9 cellular contexts compared by ENCODE assay signal in genomic region chr19:4371209-4371897, GRCh38. TPM values are rescaled to one million over a fixed set of nuclear protein-coding genes. Genes with fewer than 3 reads are reported as not detected.
DNase-seq lines count a peak whose midpoint lies in the region; ATAC-seq lines count a peak whose summit lies in the region.
"Had no signal": no experiment of that assay in that cellular context is flagged by ENCODE, and none has a peak within 500 bp of the region (broad histone marks: within the 10 kb centered on the region; RNA-seq: fewer than 3 reads in every experiment).

No MANE protein-coding gene starts in this region.

- peak overlapping the region; percentile 31 for H3K27ac ChIP-seq in stomach smooth muscle (ENCODE audit: low read length)

- intact Hi-C loops in activated CD4-positive, alpha-beta T cell treated with anti-CD3 and anti-CD28 coated beads, Interleukin-2, amount 10 ng/mL, durations not matched to agents 24 days and 14 days (cut with micrococcal nuclease): no loop called here

- peaks cover 45% of the 10 kb centered on the region for H3K4me1 Mint-ChIP-seq in activated CD4-positive, alpha-beta T cell treated with anti-CD3 and anti-CD28 coated beads, Interleukin-2, amount 10 ng/mL, durations not matched to agents 24 days and 14 days
- H3K4me1 Mint-ChIP-seq in activated CD8-positive, alpha-beta T cell treated with anti-CD3 and anti-CD28 coated beads, Interleukin-2, amount 10 ng/mL, durations not matched to agents 7 days and 5 days (ENCODE audit: low read depth): peaks cover 82% of the 10 kb centered on the region

- H3K36me3 Mint-ChIP-seq in activated CD4-positive, alpha-beta T cell treated with anti-CD3 and anti-CD28 coated beads, Interleukin-2, amount 10 ng/mL, durations not matched to agents 24 days and 14 days (ENCODE audit: low read depth): peaks cover 13% of the 10 kb centered on the region
- peaks cover 27% of the 10 kb centered on the region for H3K36me3 Mint-ChIP-seq in activated CD8-positive, alpha-beta T cell treated with anti-CD3 and anti-CD28 coated beads, Interleukin-2, amount 10 ng/mL, durations not matched to agents 7 days and 5 days (ENCODE audit: low read depth)

- H3K4me3 Mint-ChIP-seq in activated CD4-positive, alpha-beta T cell treated with anti-CD3 and anti-CD28 coated beads, Interleukin-2, amount 10 ng/mL, durations not matched to agents 24 days and 14 days: peak overlapping the region; percentile 87
- H3K4me3 Mint-ChIP-seq in activated CD8-positive, alpha-beta T cell treated with anti-CD3 and anti-CD28 coated beads, Interleukin-2, amount 10 ng/mL, durations not matched to agents 7 days and 5 days: peak overlapping the region; percentile 12

- no peaks in the 10 kb centered on the region for H3K27me3 Mint-ChIP-seq in activated CD4-positive, alpha-beta T cell treated with anti-CD3 and anti-CD28 coated beads, Interleukin-2, amount 10 ng/mL, durations not matched to agents 24 days and 14 days
- H3K27me3 Mint-ChIP-seq in activated CD8-positive, alpha-beta T cell treated with anti-CD3 and anti-CD28 coated beads, Interleukin-2, amount 10 ng/mL, durations not matched to agents 7 days and 5 days (ENCODE audit: low read depth): no peaks in the 10 kb centered on the region

- no peaks in the 10 kb centered on the region for H3K9me3 Mint-ChIP-seq in activated CD4-positive, alpha-beta T cell treated with anti-CD3 and anti-CD28 coated beads, Interleukin-2, amount 10 ng/mL, durations not matched to agents 24 days and 14 days
- no peaks in the 10 kb centered on the region for H3K9me3 Mint-ChIP-seq in activated CD8-positive, alpha-beta T cell treated with anti-CD3 and anti-CD28 coated beads, Interleukin-2, amount 10 ng/mL, durations not matched to agents 7 days and 5 days (ENCODE audit: insufficient read depth)

- no peaks in the 10 kb centered on the region for H3K9me3 ChIP-seq in stomach smooth muscle (ENCODE audit: control insufficient read depth in 2 of 2, low read length in 2 of 2)

- no peaks in the 10 kb centered on the region for H3K27me3 ChIP-seq in stomach smooth muscle (ENCODE audit: control insufficient read depth in 1 of 2, insufficient read depth in 2 of 2, low read length in 2 of 2)

- H3K4me3 ChIP-seq in stomach smooth muscle (ENCODE audit: low read length in 2 of 2): no peak overlapping the region

- CTCF ChIA-PET in activated CD8-positive, alpha-beta T cell treated with anti-CD3 and anti-CD28 coated beads, Interleukin-2, amount 10 ng/mL, durations not matched to agents 7 days and 5 days (lab: Charles Lee): interaction anchor here (1.0 to 7.3 kb wide), 3 partner anchors 10 to 30 kb away, joined by 4 to 54 read pairs (median 4); partner anchors contain the start of genes CHAF1A and SH3GL1

- POLR2A ChIA-PET in activated CD8-positive, alpha-beta T cell treated with anti-CD3 and anti-CD28 coated beads, Interleukin-2, amount 10 ng/mL, durations not matched to agents 7 days and 5 days (lab: Charles Lee): no interaction called here

- peaks cover 87% of the 10 kb centered on the region for H3K4me1 ChIP-seq in stomach smooth muscle (ENCODE audit: control insufficient read depth, insufficient read depth, low read length)

- peak overlapping the region; percentile 74 for H3K27ac Mint-ChIP-seq in activated CD4-positive, alpha-beta T cell treated with anti-CD3 and anti-CD28 coated beads, Interleukin-2, amount 10 ng/mL, durations not matched to agents 24 days and 14 days
- H3K27ac Mint-ChIP-seq in activated CD8-positive, alpha-beta T cell treated with anti-CD3 and anti-CD28 coated beads, Interleukin-2, amount 10 ng/mL, durations not matched to agents 7 days and 5 days: peak overlapping the region; percentile 96

- DNase-seq in activated CD4-positive, alpha-beta T cell treated with anti-CD3 and anti-CD28 coated beads, Interleukin-2, amount 10 ng/mL, durations not matched to agents 24 days and 14 days: no peak
- no peak for DNase-seq in activated CD4-positive, alpha-beta T cell treated with anti-CD3 and anti-CD28 coated beads for 48 hours
- DNase-seq in activated CD8-positive, alpha-beta T cell treated with anti-CD3 and anti-CD28 coated beads, Interleukin-2, amount 10 ng/mL, durations not matched to agents 7 days and 5 days: no peak
- DNase-seq in left kidney (ENCODE audit: low read depth, low spot score) (peak; percentile 86), left lobe of liver (ENCODE audit: low spot score) (no peak), DMS153 treated with DMSO at 0.1 percent for 48 hours (lab: John Stamatoyannopoulos, UW; ENCODE audit: unreplicated experiment) (no peak), KG1 (lab: John Stamatoyannopoulos, UW) (no peak)
- DNase-seq: NCI-H1694 had no signal

- H3K36me3 ChIP-seq in stomach smooth muscle (ENCODE audit: control insufficient read depth in 2 of 2, insufficient read depth in 2 of 2, low read length in 2 of 2): peaks cover 0 to under 1% of the 10 kb centered on the region in 2 donors

- H3K9ac ChIP-seq in stomach smooth muscle (ENCODE audit: low read length in 2 of 2): peak overlapping the region; percentile 33 to 47

- ATAC-seq in activated CD8-positive, alpha-beta T cell treated with anti-CD3 and anti-CD28 coated beads, Interleukin-2, amount 10 ng/mL, durations not matched to agents 7 days and 5 days: no peak
- ATAC-seq in left lobe of liver: no peak

RNA-seq across cellular contexts. Expression of gene MPND, which starts 28.0 kb away (rescaled TPM):
- 20.6 and 21.0 TPM in 2 replicates for total RNA-seq in activated CD4-positive, alpha-beta T cell treated with anti-CD3 and anti-CD28 coated beads, Interleukin-2, amount 10 ng/mL, durations not matched to agents 24 days and 14 days
- 10 to 100 TPM; 26.0 to 27.6 TPM for total RNA-seq in activated CD8-positive, alpha-beta T cell treated with anti-CD3 and anti-CD28 coated beads, Interleukin-2, amount 10 ng/mL, durations not matched to agents 7 days and 5 days
- total RNA-seq in left lobe of liver: 24.2 TPM

RNA-seq across cellular contexts. Expression of gene SH3GL1, which starts 29.0 kb away (rescaled TPM):
- total RNA-seq in activated CD4-positive, alpha-beta T cell treated with anti-CD3 and anti-CD28 coated beads, Interleukin-2, amount 10 ng/mL, durations not matched to agents 24 days and 14 days: 53.8 and 56.8 TPM in 2 replicates
- 10 to 100 TPM; 65.1 to 67.9 TPM for total RNA-seq in activated CD8-positive, alpha-beta T cell treated with anti-CD3 and anti-CD28 coated beads, Interleukin-2, amount 10 ng/mL, durations not matched to agents 7 days and 5 days
- 30.2 TPM for total RNA-seq in left lobe of liver

RNA-seq across cellular contexts. Expression of gene CHAF1A, which starts 31.1 kb away (rescaled TPM):
- total RNA-seq in activated CD4-positive, alpha-beta T cell treated with anti-CD3 and anti-CD28 coated beads, Interleukin-2, amount 10 ng/mL, durations not matched to agents 24 days and 14 days: 99.4 and 103 TPM in 2 replicates
- 100 to 1,000 TPM in 1 of 2 experiments, 10 to 100 TPM in 1; 95.3 to 104 TPM for total RNA-seq in activated CD8-positive, alpha-beta T cell treated with anti-CD3 and anti-CD28 coated beads, Interleukin-2, amount 10 ng/mL, durations not matched to agents 7 days and 5 days
- 3.3 TPM for total RNA-seq in left lobe of liver

RNA-seq across cellular contexts. Expression of gene STAP2, which starts 32.7 kb away (rescaled TPM):
- total RNA-seq in activated CD4-positive, alpha-beta T cell treated with anti-CD3 and anti-CD28 coated beads, Interleukin-2, amount 10 ng/mL, durations not matched to agents 24 days and 14 days: 14.2 and 16.8 TPM in 2 replicates
- 10 to 100 TPM; 14.3 to 16.5 TPM for total RNA-seq in activated CD8-positive, alpha-beta T cell treated with anti-CD3 and anti-CD28 coated beads, Interleukin-2, amount 10 ng/mL, durations not matched to agents 7 days and 5 days
- total RNA-seq in left lobe of liver: 31.8 TPM

Comparison
In these comparisons a context has a peak if more than half of its experiments do, and no peak if none do; other contexts are left out.
1. RNA of gene CHAF1A, which starts 31.1 kb away (total RNA-seq): 95.3 to 104 TPM in activated CD8-positive, alpha-beta T cell treated with anti-CD3 and anti-CD28 coated beads, Interleukin-2, amount 10 ng/mL, durations not matched to agents 7 days and 5 days and 99.4 to 103 TPM in activated CD4-positive, alpha-beta T cell treated with anti-CD3 and anti-CD28 coated beads, Interleukin-2, amount 10 ng/mL, durations not matched to agents 24 days and 14 days; 3.3 TPM in left lobe of liver (single experiment); every median in the first group is over 10 times any median in the second.